ENCODE assay signal across 11 cellular contexts in the genomic region with DNA sequence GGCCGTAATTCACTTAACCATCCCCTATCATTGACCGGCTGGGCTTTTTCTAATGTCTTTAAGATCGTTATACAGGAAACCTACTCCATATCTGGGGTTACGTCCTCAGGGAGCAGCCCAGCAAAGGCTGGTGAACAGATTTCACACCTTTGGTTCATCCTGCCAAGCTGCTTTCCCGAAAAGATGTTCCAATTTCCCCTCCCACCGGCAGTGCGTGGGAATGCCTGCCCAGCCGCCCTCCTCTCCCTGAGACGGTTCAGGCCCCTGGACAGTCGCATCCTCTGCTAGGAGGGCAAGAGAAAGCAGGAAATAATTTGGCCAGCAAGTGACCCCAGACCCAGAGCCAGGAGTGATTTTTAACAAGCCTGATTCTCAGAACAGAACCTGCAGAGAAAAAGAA.
"Had no signal": no experiment of that assay in that cellular context is flagged by ENCODE, and none has a peak within 500 bp of the region (broad histone marks: within the 10 kb centered on the region; RNA-seq: fewer than 3 reads in every experiment).

No MANE protein-coding gene starts in this region.

- H3K4me3 Mint-ChIP-seq: activated CD4-positive, alpha-beta T cell treated with anti-CD3 and anti-CD28 coated beads for 36 hours; activated naive CD4-positive, alpha-beta T cell treated with anti-CD3 and anti-CD28 coated beads, Interleukin-2, amount 50 U/mL, for 24 hours; stimulated activated naive CD8-positive, alpha-beta T cell treated with anti-CD3 and anti-CD28 coated beads, Interleukin-15, Interleukin-2, amounts not matched to agents 100 ng/mL and 50 ng/mL, for 24 hours; T-helper 2 cell treated with Interferon-gamma antibody and Interleukin-4, amounts not matched to agents 5 μg/mL and 100 μg/mL, for 36 hours; type B pancreatic cell; WTC11 had no signal

- ATAC-seq: activated CD4-positive, alpha-beta T cell treated with anti-CD3 and anti-CD28 coated beads for 36 hours; gastroesophageal sphincter; WTC11 had no signal

- H3K4me1 ChIP-seq: colonic mucosa had no signal

- H3K27ac Mint-ChIP-seq: activated CD4-positive, alpha-beta T cell treated with anti-CD3 and anti-CD28 coated beads for 36 hours; activated naive CD4-positive, alpha-beta T cell treated with anti-CD3 and anti-CD28 coated beads, Interleukin-2, amount 50 U/mL, for 24 hours; stimulated activated naive CD8-positive, alpha-beta T cell treated with anti-CD3 and anti-CD28 coated beads, Interleukin-15, Interleukin-2, amounts not matched to agents 100 ng/mL and 50 ng/mL, for 24 hours; T-helper 2 cell treated with Interferon-gamma antibody and Interleukin-4, amounts not matched to agents 5 μg/mL and 100 μg/mL, for 36 hours; type B pancreatic cell; WTC11 had no signal

- H3K27me3 ChIP-seq: colonic mucosa, gastroesophageal sphincter had no signal

- H3K36me3 Mint-ChIP-seq: activated naive CD4-positive, alpha-beta T cell treated with anti-CD3 and anti-CD28 coated beads, Interleukin-2, amount 50 U/mL, for 24 hours; type B pancreatic cell had no signal

- H3K36me3 ChIP-seq: colonic mucosa had no signal

- H3K4me1 Mint-ChIP-seq: activated CD4-positive, alpha-beta T cell treated with anti-CD3 and anti-CD28 coated beads for 36 hours; activated naive CD4-positive, alpha-beta T cell treated with anti-CD3 and anti-CD28 coated beads, Interleukin-2, amount 50 U/mL, for 24 hours had no signal

- H3K9me3 Mint-ChIP-seq: activated naive CD4-positive, alpha-beta T cell treated with anti-CD3 and anti-CD28 coated beads, Interleukin-2, amount 50 U/mL, for 24 hours; stimulated activated naive CD8-positive, alpha-beta T cell treated with anti-CD3 and anti-CD28 coated beads, Interleukin-15, Interleukin-2, amounts not matched to agents 100 ng/mL and 50 ng/mL, for 24 hours; T-helper 2 cell treated with Interferon-gamma antibody and Interleukin-4, amounts not matched to agents 5 μg/mL and 100 μg/mL, for 36 hours; type B pancreatic cell had no signal

- H3K9me3 ChIP-seq: colonic mucosa, gastroesophageal sphincter had no signal

- H3K4me3 ChIP-seq: colonic mucosa, gastroesophageal sphincter had no signal

- H3K27ac ChIP-seq: colonic mucosa, gastroesophageal sphincter had no signal

- H3K27me3 Mint-ChIP-seq: type B pancreatic cell had no signal

- DNase-seq: activated CD4-positive, alpha-beta T cell treated with anti-CD3 and anti-CD28 coated beads for 36 hours; activated CD4-positive, alpha-beta T cell treated with anti-CD3 and anti-CD28 coated beads, Interleukin-2, amount 50 U/mL, for 48 hours; activated gamma-delta T cell; colonic mucosa; stimulated activated CD4-positive, alpha-beta T cell treated with anti-CD3 and anti-CD28 coated beads, Interleukin-2, amount 100 ng/mL, for 24 hours had no signal
